8 cellular contexts compared by ENCODE assay signal in genomic region chr5:142364251-142365145, GRCh38. TPM values are rescaled to one million over a fixed set of nuclear protein-coding genes. Genes with fewer than 3 reads are reported as not detected.
A peak's percentile ranks its signal among the peaks of the same experiment; 100 is the strongest.
DNase-seq lines count a peak whose midpoint lies in the region; ATAC-seq and TF ChIP-seq lines count a peak whose summit lies in the region.

No MANE protein-coding gene starts in this region.

- peak overlapping the region; percentile 1 to 97; a peak in 3 of 4 replicates for H3K27ac ChIP-seq in SK-N-SH (ENCODE audit: low read depth in 2 of 2, low read length in 1 of 2)
- peak overlapping the region; percentile 31 to 73 (median 54) for H3K27ac ChIP-seq in esophagus squamous epithelium
- peak overlapping the region; percentile 84 to 97 (median 88) for H3K27ac ChIP-seq in thyroid gland

- no peak for DNase-seq in SK-N-SH
- peak; percentile 72 for DNase-seq in NCI-H1417 treated with DMSO at 0.1 percent for 48 hours (lab: John Stamatoyannopoulos, UW)
- peak; percentile 1 for DNase-seq in esophagus squamous epithelium (lab: John Stamatoyannopoulos, UW)
- peak; percentile 51 to 54 for DNase-seq in thyroid gland
- no peak for DNase-seq in AML-193 (lab: John Stamatoyannopoulos, UW)
- DNase-seq in NCI-H2107 (lab: John Stamatoyannopoulos, UW) = no peak
- no peak for DNase-seq in posterior cingulate gyrus

- H3K4me1 ChIP-seq in SK-N-SH (ENCODE audit: control insufficient read depth in 1 of 2, insufficient read depth in 2 of 2, low read depth in 1 of 2, low read length in 1 of 2) (peaks cover 28 to 48% of the 10 kb centered on the region in 2 experiments), esophagus squamous epithelium (peaks cover 0 to 31% (median 11%) of the 10 kb centered on the region in 3 donors), thyroid gland (peaks cover 11 to 40% of the 10 kb centered on the region in 2 donors)

- ATAC-seq in SK-N-SH treated with all-trans-retinoic acid at 6 μM for 48 hours = no peak

- WGBS in SK-N-SH (ENCODE audit: low lambda C conversion rate) = 86% methylated on average over 23 of the region's 23 CpGs
- 34 to 39% methylated on average over 14 to 19 of the region's 23 CpGs for WGBS in esophagus squamous epithelium, 2 donors
- WGBS in thyroid gland, 2 donors = 64 to 66% methylated on average over 23 of the region's 23 CpGs

- POLR2A ChIA-PET in SK-N-SH (lab: Yijun Ruan, JAX) = interaction anchor here (1.1 kb wide), 1 partner anchor 43 kb away, joined by 3 read pairs; no protein-coding TSS in a partner anchor

- TF ChIP-seq POLR2A in esophagus squamous epithelium (IDR thresholded peaks at IDR 0.05) (no peak), thyroid gland (IDR thresholded peaks at IDR 0.05) (peak in 1 of 2 donors; percentile 39)

- H3K9me3 ChIP-seq in SK-N-SH (no peaks in the 10 kb centered on the region), esophagus squamous epithelium (no peaks in the 10 kb centered on the region), thyroid gland (no peaks in the 10 kb centered on the region)

- no peak overlapping the region for H3K9ac ChIP-seq in SK-N-SH

- CTCF ChIA-PET in SK-N-SH (lab: Yijun Ruan, JAX) = interaction anchor here (1.0 to 3.4 kb wide), 3 partner anchors 184 to 185 kb away, joined by 3 to 9 read pairs (median 4); no protein-coding TSS in a partner anchor

- TF ChIP-seq EP300 in SK-N-SH (IDR thresholded peaks at IDR 0.05; ENCODE audit: borderline replicate concordance in 1 of 2, low read depth in 1 of 2, low read length in 1 of 2) = no peak

- H2AFZ ChIP-seq in SK-N-SH (ENCODE audit: low read depth) = no peak overlapping the region

- no peaks in the 10 kb centered on the region for H4K20me1 ChIP-seq in SK-N-SH (ENCODE audit: insufficient read depth)

- H3K36me3 ChIP-seq in SK-N-SH (replicated peaks in 1 of 2; ENCODE audit: control insufficient read depth in 1 of 2, insufficient read depth in 2 of 2, low read length in 1 of 2) (no peaks in the 10 kb centered on the region), esophagus squamous epithelium (no peaks in the 10 kb centered on the region), thyroid gland (no peaks in the 10 kb centered on the region)

- TF ChIP-seq RAD21 in SK-N-SH (IDR thresholded peaks at IDR 0.05; ENCODE audit: low read length) = no peak

- no peaks in the 10 kb centered on the region for H3K9me2 ChIP-seq in SK-N-SH

- peaks cover 18% of the 10 kb centered on the region for H3F3A ChIP-seq in SK-N-SH (replicated peaks; ENCODE audit: insufficient read depth)

- TF ChIP-seq CTCF in SK-N-SH (IDR thresholded peaks at IDR 0.05) = no peak
- peak in 1 of 6 experiments; percentile 35 for TF ChIP-seq CTCF in esophagus squamous epithelium (IDR thresholded peaks at IDR 0.05)
- no peak for TF ChIP-seq CTCF in thyroid gland (IDR thresholded peaks at IDR 0.05)

- no peak overlapping the region for H3K4me2 ChIP-seq in SK-N-SH

- H3K27me3 ChIP-seq in SK-N-SH (ENCODE audit: insufficient read depth) (no peaks in the 10 kb centered on the region), esophagus squamous epithelium (no peaks in the 10 kb centered on the region), thyroid gland (no peaks in the 10 kb centered on the region)

- H3K4me3 ChIP-seq in SK-N-SH (ENCODE audit: low read depth in 2 of 2, low read length in 1 of 2) (no peak overlapping the region), esophagus squamous epithelium (peak overlapping the region in 3 of 4 donors; percentile 7 to 36 (median 13)), thyroid gland (replicated peaks in 1 of 3) (no peak overlapping the region)

- intact Hi-C loops in esophagus squamous epithelium (cut with DNase I) (no loop called here), thyroid gland (cut with DNase I) (no loop called here), posterior cingulate gyrus (cut with DNase I) (no loop called here)

- peaks cover 42% of the 10 kb centered on the region for H3K79me2 ChIP-seq in SK-N-SH (ENCODE audit: insufficient read depth)

TF ChIP-seq in SK-N-SH, 30 proteins besides CTCF, POLR2A, EP300 and RAD21 (continues in another document):
- no peak for TF ChIP-seq TAF1 (IDR thresholded peaks at IDR 0.05; ENCODE audit: borderline replicate concordance, low read depth, low read length)
- TF ChIP-seq USF2 (IDR thresholded peaks at IDR 0.05; ENCODE audit: borderline replicate concordance, low read depth, low read length) = no peak
- TF ChIP-seq IRF3 (IDR thresholded peaks at IDR 0.05; ENCODE audit: low read depth, low read length) = no peak
- TF ChIP-seq ZBTB33 (IDR thresholded peaks at IDR 0.05; ENCODE audit: borderline replicate concordance, low read depth) = no peak
- no peak for TF ChIP-seq RFX5 (IDR thresholded peaks at IDR 0.05; ENCODE audit: low read length)
- TF ChIP-seq RCOR1 (IDR thresholded peaks at IDR 0.05; ENCODE audit: low read length) = no peak

TF ChIP-seq in SK-N-SH treated with all-trans-retinoic acid at 6 μM for 48 hours, 23 proteins besides CTCF, POLR2A, EP300 and RAD21:
- no peak for TF ChIP-seq ESRRG (CRISPR knock-in tag; IDR thresholded peaks at IDR 0.05)
- TF ChIP-seq OSR1 (CRISPR knock-in tag; IDR thresholded peaks at IDR 0.05) = no peak
- no peak for TF ChIP-seq POU6F1 (CRISPR knock-in tag; IDR thresholded peaks at IDR 0.05; ENCODE audit: borderline replicate concordance, low read depth)
- TF ChIP-seq PATZ1 (CRISPR knock-in tag; IDR thresholded peaks at IDR 0.05; ENCODE audit: borderline replicate concordance) = no peak
- TF ChIP-seq BACH2 (CRISPR knock-in tag; IDR thresholded peaks at IDR 0.05; ENCODE audit: borderline replicate concordance) = no peak

RNA-seq across cellular contexts. Expression of gene SPRY4, which starts 39.7 kb away (rescaled TPM):
- 12.2 and 18.0 TPM in 2 replicates for polyA plus RNA-seq in SK-N-SH (2012; rRNA removed)
- 6.7 and 9.0 TPM in 2 replicates for polyA plus RNA-seq in SK-N-SH (2012; cell fraction: cytosol; rRNA removed)
- polyA plus RNA-seq in SK-N-SH (2012; cell fraction: nucleus; rRNA removed) = 49.5 and 71.0 TPM in 2 replicates
- 1 to 10 TPM; 1.9 to 7.1 (median 4.4) TPM for total RNA-seq in esophagus squamous epithelium
- total RNA-seq in thyroid gland = 10 to 100 TPM; 11.7 to 32.8 (median 18.6) TPM

Comparison
In these comparisons a context has a peak if more than half of its experiments do, and no peak if none do; other contexts are left out.
1. DNase-seq: peak in NCI-H1417 treated with DMSO at 0.1 percent for 48 hours (single experiment), esophagus squamous epithelium (single experiment) and thyroid gland (2 of 2); none in SK-N-SH (single experiment), AML-193 (0 of 2), NCI-H2107 (single experiment) and posterior cingulate gyrus (0 of 10).
2. H3K4me3 ChIP-seq: peak in esophagus squamous epithelium (3 of 4); none in SK-N-SH (0 of 2) and thyroid gland (0 of 3).
3. Peak in every context shown above with its lines, with median percentiles within 50 percentile points of each other: H3K27ac ChIP-seq.